Comparison of ENCODE assay signal across 36 cellular contexts in genomic region chr7:72781161-72781560, GRCh38. TPM values are rescaled to one million over a fixed set of nuclear protein-coding genes. Genes with fewer than 3 reads are reported as not detected.
"Had no signal": no experiment of that assay in that cellular context is flagged by ENCODE, and none has a peak within 500 bp of the region (broad histone marks: within the 10 kb centered on the region; RNA-seq: fewer than 3 reads in every experiment).

No MANE protein-coding gene starts in this region.

- H3K36me3 ChIP-seq: ascending aorta, cardiac muscle cell, colonic mucosa, gastrocnemius medialis, sigmoid colon, upper lobe of left lung, vagina had no signal

- H3K9me3 ChIP-seq: ascending aorta, colonic mucosa, gastrocnemius medialis, psoas muscle, sigmoid colon, upper lobe of left lung, vagina had no signal

- H3K4me3 Mint-ChIP-seq: activated naive CD4-positive, alpha-beta T cell treated with anti-CD3 and anti-CD28 coated beads, Interleukin-2, amount 10 ng/mL, durations not matched to agents 7 days and 5 days; activated naive CD8-positive, alpha-beta T cell treated with anti-CD3 and anti-CD28 coated beads, Interleukin-2, amount 10 ng/mL, durations not matched to agents 7 days and 5 days; activated T-helper 1 cell treated with anti-CD3 and anti-CD28 coated beads, Interleukin-12 subunit alpha, Interleukin-12 subunit beta, Interleukin-2, Interleukin-4 antibody, amounts not matched to agents 30 ng/mL and 10 ng/mL and 1 ng/mL, durations not matched to agents 14 hours and 24 hours and 36 hours; brain; immature natural killer cell; mesothelial cell of epicardium; naive B cell; stimulated activated memory B cell treated with anti-CD40 and anti-IgM and Interleukin-4, amounts not matched to agents 10 μg/mL and 1 μg/mL and 100 μg/mL, for 72 hours; stimulated activated naive CD8-positive, alpha-beta T cell treated with anti-CD3 and anti-CD28 coated beads, Interleukin-15, amount 100 ng/mL, for 72 hours; T-helper 2 cell treated with Interferon-gamma antibody and Interleukin-4, amounts not matched to agents 5 μg/mL and 100 μg/mL, for 36 hours had no signal

- H3K27me3 ChIP-seq: ascending aorta, cardiac muscle cell, colonic mucosa, gastrocnemius medialis, sigmoid colon, upper lobe of left lung, vagina had no signal

- H3K4me1 Mint-ChIP-seq: activated naive CD4-positive, alpha-beta T cell treated with anti-CD3 and anti-CD28 coated beads, Interleukin-2, amount 10 ng/mL, durations not matched to agents 7 days and 5 days; stimulated activated memory B cell treated with anti-CD40 and anti-IgM and Interleukin-4, amounts not matched to agents 10 μg/mL and 1 μg/mL and 100 μg/mL, for 72 hours; stimulated activated naive CD8-positive, alpha-beta T cell treated with anti-CD3 and anti-CD28 coated beads, Interleukin-15, amount 100 ng/mL, for 72 hours had no signal

- H3K27ac ChIP-seq: ascending aorta, cardiac muscle cell, colonic mucosa, parathyroid adenoma, psoas muscle, sigmoid colon, upper lobe of left lung, vagina had no signal

- H3K9me3 Mint-ChIP-seq: activated naive CD4-positive, alpha-beta T cell treated with anti-CD3 and anti-CD28 coated beads, Interleukin-2, amount 10 ng/mL, durations not matched to agents 7 days and 5 days; activated naive CD8-positive, alpha-beta T cell treated with anti-CD3 and anti-CD28 coated beads, Interleukin-2, amount 10 ng/mL, durations not matched to agents 7 days and 5 days; activated T-helper 1 cell treated with anti-CD3 and anti-CD28 coated beads, Interleukin-12 subunit alpha, Interleukin-12 subunit beta, Interleukin-2, Interleukin-4 antibody, amounts not matched to agents 30 ng/mL and 10 ng/mL and 1 ng/mL, durations not matched to agents 14 hours and 24 hours and 36 hours; brain; immature natural killer cell; mesothelial cell of epicardium; naive B cell; stimulated activated memory B cell treated with anti-CD40 and anti-IgM and Interleukin-4, amounts not matched to agents 10 μg/mL and 1 μg/mL and 100 μg/mL, for 72 hours; T-helper 2 cell treated with Interferon-gamma antibody and Interleukin-4, amounts not matched to agents 5 μg/mL and 100 μg/mL, for 36 hours had no signal

- ATAC-seq: left colon; stimulated activated memory B cell treated with anti-CD40 and anti-IgM and Interleukin-4, amounts not matched to agents 10 μg/mL and 1 μg/mL and 100 μg/mL, for 72 hours; stimulated activated naive CD8-positive, alpha-beta T cell treated with anti-CD3 and anti-CD28 coated beads, Interleukin-15, amount 100 ng/mL, for 72 hours had no signal

- H3K27ac Mint-ChIP-seq: activated naive CD4-positive, alpha-beta T cell treated with anti-CD3 and anti-CD28 coated beads, Interleukin-2, amount 10 ng/mL, durations not matched to agents 7 days and 5 days; activated T-helper 1 cell treated with anti-CD3 and anti-CD28 coated beads, Interleukin-12 subunit alpha, Interleukin-12 subunit beta, Interleukin-2, Interleukin-4 antibody, amounts not matched to agents 30 ng/mL and 10 ng/mL and 1 ng/mL, durations not matched to agents 14 hours and 24 hours and 36 hours; brain; mesothelial cell of epicardium; stimulated activated memory B cell treated with anti-CD40 and anti-IgM and Interleukin-4, amounts not matched to agents 10 μg/mL and 1 μg/mL and 100 μg/mL, for 72 hours; stimulated activated naive CD8-positive, alpha-beta T cell treated with anti-CD3 and anti-CD28 coated beads, Interleukin-15, amount 100 ng/mL, for 72 hours; T-helper 2 cell treated with Interferon-gamma antibody and Interleukin-4, amounts not matched to agents 5 μg/mL and 100 μg/mL, for 36 hours had no signal

- H3K36me3 Mint-ChIP-seq: mesothelial cell of epicardium had no signal

- DNase-seq: activated CD4-positive, alpha-beta T cell treated with anti-CD3 and anti-CD28 coated beads for 48 hours; activated CD4-positive, alpha-beta T cell treated with anti-CD3 and anti-CD28 coated beads, Interleukin-2, amount 50 U/mL, for 48 hours; activated CD8-positive, alpha-beta memory T cell treated with anti-CD3 and anti-CD28 coated beads, Interleukin-2, amount 50 U/mL, for 4 hours; activated gamma-delta T cell; activated naive CD4-positive, alpha-beta T cell treated with anti-CD3 and anti-CD28 coated beads, Interleukin-2, amount 10 ng/mL, durations not matched to agents 7 days and 5 days; activated naive CD8-positive, alpha-beta T cell treated with anti-CD3 and anti-CD28 coated beads, Interleukin-2, amount 10 ng/mL, durations not matched to agents 7 days and 5 days; activated T-cell treated with anti-CD3 and anti-CD28 coated beads, Interleukin-2, amount 50 U/mL, for 1 hour; cerebellar nuclear complex; colonic mucosa; effector memory CD4-positive, alpha-beta T cell; erythroblast; gastrocnemius medialis; glutamatergic neuron; immature natural killer cell; kidney; left colon; mammary epithelial cell; naive B cell; occipital lobe; psoas muscle; sigmoid colon; small intestine; stimulated activated CD4-positive, alpha-beta T cell treated with anti-CD3 and anti-CD28 coated beads, Interleukin-4, amount 100 ng/mL, for 4 hours; stimulated activated CD8-positive, alpha-beta memory T cell treated with anti-CD3 and anti-CD28 coated beads, Interleukin-4, amount 100 ng/mL, for 48 hours; stimulated activated naive CD8-positive, alpha-beta T cell treated with anti-CD3 and anti-CD28 coated beads, Interleukin-15, amount 100 ng/mL, for 72 hours; substantia nigra; upper lobe of left lung had no signal

- H3K27me3 Mint-ChIP-seq: activated naive CD4-positive, alpha-beta T cell treated with anti-CD3 and anti-CD28 coated beads, Interleukin-2, amount 10 ng/mL, durations not matched to agents 7 days and 5 days; activated naive CD8-positive, alpha-beta T cell treated with anti-CD3 and anti-CD28 coated beads, Interleukin-2, amount 10 ng/mL, durations not matched to agents 7 days and 5 days; brain; naive B cell; stimulated activated memory B cell treated with anti-CD40 and anti-IgM and Interleukin-4, amounts not matched to agents 10 μg/mL and 1 μg/mL and 100 μg/mL, for 72 hours; stimulated activated naive CD8-positive, alpha-beta T cell treated with anti-CD3 and anti-CD28 coated beads, Interleukin-15, amount 100 ng/mL, for 72 hours had no signal

- H3K4me1 ChIP-seq: colonic mucosa, parathyroid adenoma had no signal

- H2AFZ ChIP-seq: parathyroid adenoma had no signal

- H3K79me2 ChIP-seq: parathyroid adenoma had no signal

- H3K9ac ChIP-seq: parathyroid adenoma had no signal

- H3K4me3 ChIP-seq: ascending aorta, cardiac muscle cell, colonic mucosa, gastrocnemius medialis, psoas muscle, sigmoid colon, upper lobe of left lung, vagina had no signal

RNA-seq across cellular contexts. Expression of gene TYW1B, which starts 46.8 kb away (rescaled TPM):
- total RNA-seq: ascending aorta had no signal
